In the genomic region with DNA sequence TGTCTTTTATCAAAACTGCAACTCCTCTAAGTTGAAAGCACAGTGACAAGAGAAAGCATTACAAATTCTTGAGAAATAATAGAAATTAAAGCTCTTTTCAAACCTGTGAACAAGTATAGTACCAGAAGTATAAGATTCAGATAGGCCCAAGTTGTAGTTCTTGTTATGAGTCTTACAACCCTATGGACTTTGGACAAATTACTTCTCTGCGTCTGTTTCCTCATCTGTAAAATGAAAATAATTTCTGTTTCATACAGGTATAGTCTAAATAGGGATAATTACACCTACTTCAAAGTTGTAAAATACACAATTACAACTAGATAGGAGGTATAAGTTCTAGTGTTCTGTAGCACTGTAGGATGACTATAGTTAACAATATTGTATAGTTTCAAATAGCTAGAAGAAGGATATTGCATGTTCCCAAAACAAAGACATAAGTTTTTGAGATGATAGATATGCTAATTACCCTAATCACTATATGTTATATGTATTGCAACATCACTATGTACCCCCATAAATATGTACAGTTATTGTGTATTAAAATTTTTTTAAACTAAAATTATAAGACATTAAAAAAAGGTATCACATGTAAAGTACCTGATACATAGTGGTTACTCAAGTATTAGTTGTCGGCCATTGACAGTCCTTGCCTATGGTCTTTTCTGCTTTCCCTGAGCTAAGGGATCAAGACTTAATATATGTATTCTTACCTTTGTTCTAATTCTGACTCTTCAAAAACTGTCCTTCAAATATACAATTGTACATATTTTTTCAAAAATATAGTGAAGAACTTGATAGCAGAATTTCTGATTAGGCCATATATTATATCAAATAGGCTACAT, we compare ENCODE assay signal across 13 cellular contexts. TPM values are rescaled to one million over a fixed set of nuclear protein-coding genes. Genes with fewer than 3 reads are reported as not detected.
DNase-seq lines count a peak whose midpoint lies in the region; ATAC-seq lines count a peak whose summit lies in the region.
"Had no signal": no experiment of that assay in that cellular context is flagged by ENCODE, and none has a peak within 500 bp of the region (broad histone marks: within the 10 kb centered on the region; RNA-seq: fewer than 3 reads in every experiment).

No MANE protein-coding gene starts in this region.

- peak overlapping the region; percentile 35 to 96 (median 66) for H3K4me3 Mint-ChIP-seq in CD4-positive, CD25-positive, alpha-beta regulatory T cell
- H3K4me3 Mint-ChIP-seq in activated naive CD8-positive, alpha-beta T cell treated with anti-CD3 and anti-CD28 coated beads, Interleukin-2, amount 50 U/mL, for 24 hours: peak overlapping the region; percentile 43

- H3K9me3 ChIP-seq in CD4-positive, CD25-positive, alpha-beta regulatory T cell (ENCODE audit: control insufficient read depth in 2 of 2, low read length in 2 of 2): no peaks in the 10 kb centered on the region
- H3K9me3 ChIP-seq in HAP-1: no peaks in the 10 kb centered on the region
- H3K9me3 ChIP-seq in mucosa of rectum (ENCODE audit: control insufficient read depth in 2 of 2, low read length in 2 of 2): no peaks in the 10 kb centered on the region

- H3K9ac ChIP-seq in mucosa of rectum (ENCODE audit: low read depth in 1 of 2, low read length in 2 of 2): peak overlapping the region in 1 of 2 donors; percentile 99

- peak overlapping the region in 1 of 3 donors; percentile 40 for H3K27ac Mint-ChIP-seq in CD4-positive, CD25-positive, alpha-beta regulatory T cell
- H3K27ac Mint-ChIP-seq in activated naive CD8-positive, alpha-beta T cell treated with anti-CD3 and anti-CD28 coated beads, Interleukin-2, amount 50 U/mL, for 24 hours: no peak overlapping the region

- no peaks in the 10 kb centered on the region for H3K27me3 ChIP-seq in CD4-positive, CD25-positive, alpha-beta regulatory T cell (ENCODE audit: control insufficient read depth, insufficient read depth, low read length)
- H3K27me3 ChIP-seq in HAP-1 (ENCODE audit: low read depth): no peaks in the 10 kb centered on the region
- H3K27me3 ChIP-seq in mucosa of rectum (ENCODE audit: control insufficient read depth in 2 of 2, insufficient read depth in 2 of 2, low read length in 2 of 2): no peaks in the 10 kb centered on the region

- peaks cover 21 to 54% (median 48%) of the 10 kb centered on the region in 4 donors for H3K4me1 Mint-ChIP-seq in CD4-positive, CD25-positive, alpha-beta regulatory T cell
- peaks cover 63% of the 10 kb centered on the region for H3K4me1 Mint-ChIP-seq in activated naive CD8-positive, alpha-beta T cell treated with anti-CD3 and anti-CD28 coated beads, Interleukin-2, amount 50 U/mL, for 24 hours

- H3K4me3 ChIP-seq in CD4-positive, CD25-positive, alpha-beta regulatory T cell (ENCODE audit: low read depth, low read length): peak overlapping the region; percentile 26
- H3K4me3 ChIP-seq in HAP-1 (peak overlapping the region; percentile 80), mucosa of rectum (ENCODE audit: low read length in 2 of 2) (peak overlapping the region; percentile 92 to 98)

- no peak for DNase-seq in CD4-positive, CD25-positive, alpha-beta regulatory T cell
- DNase-seq in HAP-1 (ENCODE audit: low spot score in 2 of 2): no peak
- DNase-seq in activated naive CD8-positive, alpha-beta T cell treated with anti-CD3 and anti-CD28 coated beads, Interleukin-2, amount 50 U/mL, for 24 hours: no peak
- no peak for DNase-seq in DMS114 treated with DMSO at 0.1 percent for 48 hours (lab: John Stamatoyannopoulos, UW; ENCODE audit: unreplicated experiment)
- no peak for DNase-seq in activated CD4-positive, CD25-positive, alpha-beta regulatory T cell treated with anti-CD3 and anti-CD28 coated beads, Interleukin-2, amount 50 U/mL, for 72 hours
- DNase-seq in SKM-1 (lab: John Stamatoyannopoulos, UW; ENCODE audit: unreplicated experiment): no peak
- DNase-seq: dermis blood vessel endothelial cell, NCI-H1436 treated with DMSO at 0.1 percent for 48 hours, nucleus accumbens, WERI-Rb-1 had no signal

- in situ Hi-C loops in HAP-1 (cut with MboI; ENCODE audit: low sequenced_read_pairs): no loop called here

- no peak for ATAC-seq in CD4-positive, CD25-positive, alpha-beta regulatory T cell (ENCODE audit: low read depth in 2 of 2)
- no peak for ATAC-seq in activated naive CD8-positive, alpha-beta T cell treated with anti-CD3 and anti-CD28 coated beads, Interleukin-2, amount 50 U/mL, for 24 hours
- no peak for ATAC-seq in GM21423 (IDR thresholded peaks at IDR 0.05; ENCODE audit: unreplicated experiment)
- ATAC-seq: stimulated activated memory B cell treated with anti-CD40 and anti-IgM and Interleukin-4, amounts not matched to agents 10 μg/mL and 1 μg/mL and 100 μg/mL, for 72 hours had no signal

- H3K9me3 Mint-ChIP-seq in CD4-positive, CD25-positive, alpha-beta regulatory T cell: no peaks in the 10 kb centered on the region
- H3K9me3 Mint-ChIP-seq in activated naive CD8-positive, alpha-beta T cell treated with anti-CD3 and anti-CD28 coated beads, Interleukin-2, amount 50 U/mL, for 24 hours: no peaks in the 10 kb centered on the region
- H3K9me3 Mint-ChIP-seq: stimulated activated memory B cell treated with anti-CD40 and anti-IgM and Interleukin-4, amounts not matched to agents 10 μg/mL and 1 μg/mL and 100 μg/mL, for 72 hours had no signal

- peaks cover 4% of the 10 kb centered on the region for H3K27me3 Mint-ChIP-seq in CD4-positive, CD25-positive, alpha-beta regulatory T cell
- H3K27me3 Mint-ChIP-seq in activated naive CD8-positive, alpha-beta T cell treated with anti-CD3 and anti-CD28 coated beads, Interleukin-2, amount 50 U/mL, for 24 hours: no peaks in the 10 kb centered on the region
- H3K27me3 Mint-ChIP-seq: stimulated activated memory B cell treated with anti-CD40 and anti-IgM and Interleukin-4, amounts not matched to agents 10 μg/mL and 1 μg/mL and 100 μg/mL, for 72 hours had no signal

- H3K36me3 ChIP-seq in CD4-positive, CD25-positive, alpha-beta regulatory T cell (ENCODE audit: control insufficient read depth, insufficient read depth, low read length): no peaks in the 10 kb centered on the region
- no peaks in the 10 kb centered on the region for H3K36me3 ChIP-seq in HAP-1 (replicated peaks)
- H3K36me3 ChIP-seq in mucosa of rectum (ENCODE audit: control insufficient read depth in 2 of 2, insufficient read depth in 2 of 2, low read length in 2 of 2): no peaks in the 10 kb centered on the region

- peak overlapping the region; percentile 41 for H3K27ac ChIP-seq in CD4-positive, CD25-positive, alpha-beta regulatory T cell (ENCODE audit: insufficient read depth, low read length, poor library complexity, severe bottlenecking)
- peak overlapping the region; percentile 53 to 67 for H3K27ac ChIP-seq in mucosa of rectum (ENCODE audit: low read depth in 2 of 2, low read length in 2 of 2)

- peaks cover 27% of the 10 kb centered on the region for H3K4me1 ChIP-seq in CD4-positive, CD25-positive, alpha-beta regulatory T cell (ENCODE audit: control insufficient read depth, insufficient read depth, low read length, poor library complexity, severe bottlenecking)
- H3K4me1 ChIP-seq in HAP-1: peaks cover 39% of the 10 kb centered on the region
- H3K4me1 ChIP-seq in mucosa of rectum (ENCODE audit: control insufficient read depth in 2 of 2, insufficient read depth in 2 of 2, low read length in 2 of 2): peaks cover 14 to 22% of the 10 kb centered on the region in 2 donors

- no peaks in the 10 kb centered on the region for H3K36me3 Mint-ChIP-seq in CD4-positive, CD25-positive, alpha-beta regulatory T cell
- H3K36me3 Mint-ChIP-seq in activated naive CD8-positive, alpha-beta T cell treated with anti-CD3 and anti-CD28 coated beads, Interleukin-2, amount 50 U/mL, for 24 hours (ENCODE audit: low read depth): peaks cover 10% of the 10 kb centered on the region
- H3K36me3 Mint-ChIP-seq: stimulated activated memory B cell treated with anti-CD40 and anti-IgM and Interleukin-4, amounts not matched to agents 10 μg/mL and 1 μg/mL and 100 μg/mL, for 72 hours had no signal

RNA-seq across cellular contexts. Expression of gene WASL, which starts 1.8 kb away (rescaled TPM):
- 10.2 TPM for total RNA-seq in CD4-positive, CD25-positive, alpha-beta regulatory T cell
- 1 to 10 TPM; 1.4 to 3.3 (median 1.7) TPM for polyA plus RNA-seq in CD4-positive, CD25-positive, alpha-beta regulatory T cell

Comparison
In these comparisons a context has a peak if more than half of its experiments do, and no peak if none do; other contexts are left out.
1. H3K4me3 ChIP-seq: peak in every context shown above with its lines; median percentile 95 in mucosa of rectum; 80 in HAP-1; 26 in CD4-positive, CD25-positive, alpha-beta regulatory T cell.